19 cellular contexts compared by ENCODE assay signal in genomic region chr11:45905095-45905494, GRCh38. TPM values are rescaled to one million over a fixed set of nuclear protein-coding genes. Genes with fewer than 3 reads are reported as not detected.
DNase-seq lines count a peak whose midpoint lies in the region; ATAC-seq and TF ChIP-seq lines count a peak whose summit lies in the region.
"Had no signal": no experiment of that assay in that cellular context is flagged by ENCODE, and none has a peak within 500 bp of the region (broad histone marks: within the 10 kb centered on the region; RNA-seq: fewer than 3 reads in every experiment).

No MANE protein-coding gene starts in this region.

- H4K20me1 ChIP-seq in neural progenitor cell (ENCODE audit: low read depth): peaks cover 24% of the 10 kb centered on the region

- no peak overlapping the region for H3K9ac ChIP-seq in neural progenitor cell

- POLR2A ChIA-PET in A673 (lab: Charles Lee; ENCODE audit: low non-redundant PET) (interaction anchor here (0.6 kb wide), 1 partner anchor 296 kb away, joined by 3 read pairs; no protein-coding TSS in a partner anchor), RWPE1 (lab: Yijun Ruan, JAX; ENCODE audit: low non-redundant PET) (no interaction called here)

- H3K79me2 ChIP-seq in neural progenitor cell (ENCODE audit: low read depth): no peaks in the 10 kb centered on the region

- peaks cover 10% of the 10 kb centered on the region for H3K4me1 ChIP-seq in A673 (ENCODE audit: insufficient read depth, low read length, poor library complexity, severe bottlenecking)
- H3K4me1 ChIP-seq in neural progenitor cell: peaks cover 11% of the 10 kb centered on the region

- H3K4me1 Mint-ChIP-seq in stimulated activated effector memory CD8-positive, alpha-beta T cell treated with anti-CD3 and anti-CD28 coated beads, Interleukin-12 subunit alpha, Interleukin-12 subunit beta, amount 100 ng/mL, for 72 hours: peaks cover 26% of the 10 kb centered on the region
- peaks cover 16% of the 10 kb centered on the region for H3K4me1 Mint-ChIP-seq in neural progenitor cell

- no peaks in the 10 kb centered on the region for H3K36me3 ChIP-seq in A673 (ENCODE audit: insufficient read depth, low read length, poor library complexity, severe bottlenecking)
- no peaks in the 10 kb centered on the region for H3K36me3 ChIP-seq in neural progenitor cell

- H3K27ac Mint-ChIP-seq in stimulated activated effector memory CD8-positive, alpha-beta T cell treated with anti-CD3 and anti-CD28 coated beads, Interleukin-12 subunit alpha, Interleukin-12 subunit beta, amount 100 ng/mL, for 72 hours: peak overlapping the region; percentile 52
- H3K27ac Mint-ChIP-seq in neural progenitor cell: no peak overlapping the region
- H3K27ac Mint-ChIP-seq: CD4-positive, CD25-positive, alpha-beta regulatory T cell; CD8-positive, alpha-beta T cell; GM23338 had no signal

- H3K9me3 ChIP-seq in A673 (ENCODE audit: low read depth, low read length, poor library complexity, severe bottlenecking): no peaks in the 10 kb centered on the region
- H3K9me3 ChIP-seq in neural progenitor cell (ENCODE audit: low read depth): no peaks in the 10 kb centered on the region
- H3K9me3 ChIP-seq: Caco-2 had no signal

- H2AFZ ChIP-seq in neural progenitor cell (replicated peaks): no peak overlapping the region
- H2AFZ ChIP-seq: GM23338 had no signal

- peaks cover 15% of the 10 kb centered on the region for H3K36me3 Mint-ChIP-seq in stimulated activated effector memory CD8-positive, alpha-beta T cell treated with anti-CD3 and anti-CD28 coated beads, Interleukin-12 subunit alpha, Interleukin-12 subunit beta, amount 100 ng/mL, for 72 hours
- H3K36me3 Mint-ChIP-seq in neural progenitor cell: peaks cover 6% of the 10 kb centered on the region
- H3K36me3 Mint-ChIP-seq: CD4-positive, CD25-positive, alpha-beta regulatory T cell had no signal

- peaks cover 13% of the 10 kb centered on the region for H3K27me3 Mint-ChIP-seq in neural progenitor cell (ENCODE audit: insufficient read depth, low read depth)

- intact Hi-C loops in A673 (cut with micrococcal nuclease; ENCODE audit: unreplicated experiment) (no loop called here), dorsolateral prefrontal cortex (cut with DNase I) (no loop called here)

- BruUV-seq in A673 (replicated peaks; lab: Mats Ljungman, UMichigan): TSS peak; percentile 16

- peaks cover 10% of the 10 kb centered on the region for H3F3A ChIP-seq in neural progenitor cell (ENCODE audit: low read depth)

- TF ChIP-seq POLR2A in GM18505 (IDR thresholded peaks at IDR 0.05; ENCODE audit: borderline replicate concordance, extremely low read depth, insufficient read depth, insufficient read length): no peak

- H3K27me3 ChIP-seq in A673 (replicated peaks; ENCODE audit: insufficient read depth, low read depth, low read length, poor library complexity) (no peaks in the 10 kb centered on the region), dorsolateral prefrontal cortex (no peaks in the 10 kb centered on the region), neural progenitor cell (peaks cover 12% of the 10 kb centered on the region)

- H3K4me2 ChIP-seq in neural progenitor cell: no peak overlapping the region
- H3K4me2 ChIP-seq: GM23338 had no signal

- H3K27ac ChIP-seq in A673 (ENCODE audit: low read depth, low read length, poor library complexity, severe bottlenecking): no peak overlapping the region
- peak overlapping the region; percentile 33; the same call in 1 of the 2 replicates for H3K27ac ChIP-seq in RWPE1
- H3K27ac ChIP-seq in dorsolateral prefrontal cortex: peak overlapping the region in 35 of 59 donors; percentile 9 to 99 (median 94)
- no peak overlapping the region for H3K27ac ChIP-seq in neural progenitor cell

- no peak for TF ChIP-seq CTCF in A673 (conservative IDR thresholded peaks at IDR 0.05; ENCODE audit: low read depth, low read length)
- no peak for TF ChIP-seq CTCF in RWPE1 (conservative IDR thresholded peaks at IDR 0.05; ENCODE audit: low read depth)
- no peak for TF ChIP-seq CTCF in dorsolateral prefrontal cortex (IDR thresholded peaks at IDR 0.05 in 54 of 56, conservative IDR thresholded peaks at IDR 0.05 in 2 of 56; ENCODE audit: low read depth in 1 of 56, partially characterized antibody in 56 of 56)
- TF ChIP-seq CTCF in neural progenitor cell (IDR thresholded peaks at IDR 0.05): no peak

- H3K4me3 ChIP-seq in A673 (ENCODE audit: low read depth, low read length, poor library complexity, severe bottlenecking) (no peak overlapping the region), dorsolateral prefrontal cortex (no peak overlapping the region), neural progenitor cell (no peak overlapping the region)
- H3K4me3 ChIP-seq: GM23338 had no signal

- no peak overlapping the region for H3K4me3 Mint-ChIP-seq in stimulated activated effector memory CD8-positive, alpha-beta T cell treated with anti-CD3 and anti-CD28 coated beads, Interleukin-12 subunit alpha, Interleukin-12 subunit beta, amount 100 ng/mL, for 72 hours
- no peak overlapping the region for H3K4me3 Mint-ChIP-seq in neural progenitor cell
- H3K4me3 Mint-ChIP-seq: CD8-positive, alpha-beta T cell; GM23338; H9 had no signal

- no peaks in the 10 kb centered on the region for H3K9me3 Mint-ChIP-seq in stimulated activated effector memory CD8-positive, alpha-beta T cell treated with anti-CD3 and anti-CD28 coated beads, Interleukin-12 subunit alpha, Interleukin-12 subunit beta, amount 100 ng/mL, for 72 hours
- H3K9me3 Mint-ChIP-seq in neural progenitor cell: no peaks in the 10 kb centered on the region
- H3K9me3 Mint-ChIP-seq: CD8-positive, alpha-beta T cell; GM23338; H9 had no signal

- DNase-seq in A673 (ENCODE audit: low spot score) (no peak), RWPE1 (ENCODE audit: low spot score) (no peak), dorsolateral prefrontal cortex (no peak), neural progenitor cell (ENCODE audit: low spot score) (no peak), hypothalamus (lab: John Stamatoyannopoulos, UW) (no peak), NCI-H226 (no peak)
- DNase-seq in stimulated activated effector memory CD8-positive, alpha-beta T cell treated with anti-CD3 and anti-CD28 coated beads, Interleukin-12 subunit alpha, Interleukin-12 subunit beta, amount 100 ng/mL, for 72 hours (ENCODE audit: low spot score in 2 of 2): no peak
- DNase-seq: ACHN; C1 segment of cervical spinal cord; Caco-2; CD4-positive, CD25-positive, alpha-beta regulatory T cell; CD8-positive, alpha-beta T cell; DMS153; DND-41; H9 had no signal

- CTCF ChIA-PET in A673 (lab: Charles Lee) (no interaction called here), RWPE1 (lab: Yijun Ruan, JAX) (interaction anchor here (1.0 kb wide), 1 partner anchor 60 kb away, joined by 7 read pairs; no protein-coding TSS in a partner anchor)

- no peak for ATAC-seq in stimulated activated effector memory CD8-positive, alpha-beta T cell treated with anti-CD3 and anti-CD28 coated beads, Interleukin-12 subunit alpha, Interleukin-12 subunit beta, amount 100 ng/mL, for 72 hours
- ATAC-seq in GM18505 (IDR thresholded peaks at IDR 0.05; ENCODE audit: unreplicated experiment): no peak
- ATAC-seq: HCT116 had no signal

RNA-seq across cellular contexts. Expression of gene FREY1, which starts 2.0 kb away (rescaled TPM):
- total RNA-seq in A673 (2021) (3.3 and 3.8 TPM in 2 replicates), dorsolateral prefrontal cortex (1 to 10 TPM in 60 of 120 experiments, under 1 TPM in 23, not detected in 37; 0.59 to 5.0 (median 1.4) TPM), neural progenitor cell (ENCODE audit: low replicate concordance) (0.99 TPM in 1 of 2 replicates, not detected in the other)
- total RNA-seq: H4 had no signal

RNA-seq across cellular contexts. Expression of gene PEX16, which starts 12.6 kb away (rescaled TPM):
- total RNA-seq in A673 (2021): 64.1 and 68.9 TPM in 2 replicates
- 10 to 100 TPM; 26.7 to 59.7 (median 43.8) TPM for total RNA-seq in dorsolateral prefrontal cortex
- 11.6 and 26.5 TPM in 2 replicates for total RNA-seq in neural progenitor cell (ENCODE audit: low replicate concordance)

RNA-seq across cellular contexts. Expression of gene LARGE2, which starts 17.4 kb away (rescaled TPM):
- total RNA-seq in A673 (2021) (9.1 and 10.9 TPM in 2 replicates), dorsolateral prefrontal cortex (1 to 10 TPM in 1 of 120 experiments, under 1 TPM in 5, not detected in 114; 0.29 to 1.3 (median 0.40) TPM), neural progenitor cell (ENCODE audit: low replicate concordance) (5.0 and 13.4 TPM in 2 replicates)
- total RNA-seq: H4 had no signal

RNA-seq across cellular contexts. Expression of gene MAPK8IP1, which starts 19.6 kb away (rescaled TPM):
- total RNA-seq in A673 (2021): 46.0 and 46.2 TPM in 2 replicates
- total RNA-seq in dorsolateral prefrontal cortex: 100 to 1,000 TPM; 164 to 333 (median 223) TPM
- 3.7 and 11.0 TPM in 2 replicates for total RNA-seq in neural progenitor cell (ENCODE audit: low replicate concordance)

RNA-seq across cellular contexts. Expression of gene CRY2, which starts 57.8 kb away (rescaled TPM):
- total RNA-seq in A673 (2021) (46.4 and 47.0 TPM in 2 replicates), dorsolateral prefrontal cortex (100 to 1,000 TPM in 43 of 120 experiments, 10 to 100 TPM in 77; 65.9 to 159 (median 95.3) TPM), neural progenitor cell (ENCODE audit: low replicate concordance) (15.8 and 18.7 TPM in 2 replicates)

Comparison
In these comparisons a context has a peak if more than half of its experiments do, and no peak if none do; other contexts are left out.
1. H3K27ac ChIP-seq: peak in RWPE1 (single experiment) and dorsolateral prefrontal cortex (35 of 59); none in A673 (single experiment) and neural progenitor cell (single experiment).